In genomic region chr6:42260972-42261371, GRCh38 we compare ENCODE assay signal across 1 cellular context.
TF ChIP-seq lines count a peak whose summit lies in the region.

No MANE protein-coding gene starts in this region.

TF ChIP-seq in GM23338, 12 proteins besides CTCF, POLR2A, EP300 and RAD21 (continued from another document):
- no peak for TF ChIP-seq ZNF462 (CRISPR knock-in tag; IDR thresholded peaks at IDR 0.05)
- TF ChIP-seq JUNB (IDR thresholded peaks at IDR 0.05; ENCODE audit: unreplicated experiment), result no peak
- TF ChIP-seq ZNF331 (CRISPR knock-in tag; IDR thresholded peaks at IDR 0.05; ENCODE audit: low read depth), result no peak
- no peak for TF ChIP-seq POLR2AphosphoS5 (IDR thresholded peaks at IDR 0.05; ENCODE audit: low read depth)
- TF ChIP-seq ETS1 (IDR thresholded peaks at IDR 0.05), result no peak
- no peak for TF ChIP-seq NANOG (IDR thresholded peaks at IDR 0.05; ENCODE audit: borderline replicate concordance)
- no peak for TF ChIP-seq REST (IDR thresholded peaks at IDR 0.05; ENCODE audit: unreplicated experiment)
